Comparison of ENCODE assay signal across 10 cellular contexts in the genomic region with DNA sequence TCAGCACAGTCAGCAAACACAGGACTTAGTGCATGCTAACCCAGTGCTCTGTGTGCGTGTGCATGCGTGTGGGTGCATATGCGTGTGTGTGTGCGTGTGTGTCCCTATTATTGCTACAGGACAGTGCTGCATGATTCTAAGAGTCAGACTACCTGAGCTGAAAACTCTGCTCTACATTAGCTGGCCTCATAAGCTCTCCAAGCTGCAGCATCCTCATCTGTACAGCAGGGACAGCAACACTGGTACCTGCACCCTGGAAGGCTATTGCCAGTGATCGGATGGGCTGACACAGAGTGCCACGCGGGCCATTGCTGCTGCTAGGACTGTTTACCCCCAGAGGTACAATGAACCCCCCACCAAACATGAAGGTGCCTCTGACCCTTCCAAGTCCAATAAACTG. TPM values are rescaled to one million over a fixed set of nuclear protein-coding genes. Genes with fewer than 3 reads are reported as not detected.
DNase-seq lines count a peak whose midpoint lies in the region; ATAC-seq and TF ChIP-seq lines count a peak whose summit lies in the region.
"Had no signal": no experiment of that assay in that cellular context is flagged by ENCODE, and none has a peak within 500 bp of the region (broad histone marks: within the 10 kb centered on the region; RNA-seq: fewer than 3 reads in every experiment).

No MANE protein-coding gene starts in this region.

- H3K4me3 ChIP-seq in cardiac muscle cell (peak overlapping the region; percentile 66), WI38 (ENCODE audit: low read depth, low read length) (peak overlapping the region; percentile 78), upper lobe of right lung (peak overlapping the region; percentile 52)

- peak; percentile 7 for ATAC-seq in upper lobe of right lung

- peak overlapping the region; percentile 89 for H3K27ac ChIP-seq in cardiac muscle cell
- H3K27ac ChIP-seq in upper lobe of right lung, result peak overlapping the region; percentile 30

- H3K36me3 ChIP-seq in cardiac muscle cell, result no peaks in the 10 kb centered on the region
- H3K36me3 ChIP-seq in upper lobe of right lung, result no peaks in the 10 kb centered on the region

- H3K4me1 ChIP-seq in cardiac muscle cell (ENCODE audit: low read depth), result peaks cover 40% of the 10 kb centered on the region
- peaks cover 6% of the 10 kb centered on the region for H3K4me1 ChIP-seq in upper lobe of right lung

- intact Hi-C loops in cardiac septum (cut with DNase I) (no loop called here), upper lobe of right lung (cut with DNase I) (no loop called here)

- no peaks in the 10 kb centered on the region for H3K27me3 ChIP-seq in cardiac muscle cell
- H3K27me3 ChIP-seq in upper lobe of right lung, result peaks cover 11% of the 10 kb centered on the region

- peak; percentile 38 to 49 for DNase-seq in cardiac muscle cell (ENCODE audit: low read depth in 1 of 2, low spot score in 1 of 2)
- DNase-seq in cardiac septum (ENCODE audit: low spot score), result no peak
- DNase-seq in iris pigment epithelial cell (ENCODE audit: low read depth), result peak; percentile 58
- DNase-seq in upper lobe of right lung, result no peak
- no peak for DNase-seq in NOMO-1 (lab: John Stamatoyannopoulos, UW; ENCODE audit: unreplicated experiment in 2 of 2)
- DNase-seq in AG20443 (ENCODE audit: low spot score), result no peak
- DNase-seq in anterior cingulate cortex (lab: John Stamatoyannopoulos, UW), result no peak
- DNase-seq: glutamatergic neuron, NCI-H2171 treated with DMSO at 0.1 percent for 48 hours had no signal

- H3K9me3 ChIP-seq in cardiac muscle cell (ENCODE audit: low read depth) (no peaks in the 10 kb centered on the region), upper lobe of right lung (no peaks in the 10 kb centered on the region)

- TF ChIP-seq CTCF in cardiac muscle cell (IDR thresholded peaks at IDR 0.05; ENCODE audit: low read depth, low read length), result peak; percentile 31
- TF ChIP-seq CTCF in WI38 (IDR thresholded peaks at IDR 0.05; ENCODE audit: low read depth, low read length), result 0 out of 2 replicates have a peak, but pooled peaks have one; percentile 25
- no peak for TF ChIP-seq CTCF in upper lobe of right lung (IDR thresholded peaks at IDR 0.05)

RNA-seq across cellular contexts. Expression of gene ADAMTS12, which starts 1.2 kb away (rescaled TPM):
- total RNA-seq in cardiac muscle cell, result 25.6 and 48.4 TPM in 2 replicates
- 29.3 and 50.4 TPM in 2 replicates for polyA plus RNA-seq in cardiac muscle cell
- 2.8 TPM for total RNA-seq in cardiac septum
- total RNA-seq in upper lobe of right lung, result 11.2 TPM

RNA-seq across cellular contexts. Expression of gene RXFP3, which starts 45.6 kb away (rescaled TPM):
- total RNA-seq in cardiac muscle cell (0.32 TPM in 1 of 2 replicates, not detected in the other), cardiac septum (not detected), upper lobe of right lung (not detected)
- polyA plus RNA-seq in cardiac muscle cell, result not detected in 2 replicates

Comparison
In these comparisons a context has a peak if more than half of its experiments do, and no peak if none do; other contexts are left out.
1. DNase-seq: peak in cardiac muscle cell (2 of 2) and iris pigment epithelial cell (single experiment); none in cardiac septum (single experiment), upper lobe of right lung (single experiment), NOMO-1 (0 of 2), AG20443 (single experiment) and anterior cingulate cortex (0 of 58).
2. Peak in every context shown above with its lines, with median percentiles within 50 percentile points of each other: H3K4me3 ChIP-seq.